Comparison of ENCODE assay signal across 8 cellular contexts in the genomic region with DNA sequence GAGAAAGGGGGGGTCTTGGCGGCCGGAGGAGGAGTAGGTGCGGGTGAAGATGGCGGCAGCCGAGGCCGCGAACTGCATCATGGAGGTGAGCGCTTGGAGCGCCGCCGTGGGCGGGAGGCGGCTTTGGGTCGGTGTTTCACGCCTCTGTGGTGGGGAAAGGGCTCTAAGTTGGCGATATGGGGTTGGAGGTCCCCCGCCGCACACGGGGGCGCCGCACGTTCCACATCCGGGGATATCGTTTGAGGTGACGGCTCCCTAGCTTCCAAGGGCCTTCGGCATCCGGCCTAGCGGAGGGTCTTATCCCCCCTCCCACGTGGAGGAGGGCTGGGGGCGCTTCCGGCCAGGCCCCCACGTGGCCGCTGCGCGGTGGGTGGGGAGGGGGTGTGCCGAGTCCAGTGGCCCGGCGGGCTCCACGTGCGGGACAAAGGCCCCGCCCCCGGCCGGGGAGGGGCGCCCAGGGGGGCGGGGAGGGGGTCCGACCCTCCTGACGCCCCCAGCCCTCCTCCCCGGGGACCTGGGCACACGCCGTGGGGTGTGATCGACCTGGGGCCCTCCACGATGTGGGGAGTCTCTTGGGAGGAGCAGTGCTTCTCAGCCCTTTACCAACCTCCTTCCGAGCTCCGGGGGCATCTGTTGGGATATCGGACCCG. TPM values are rescaled to one million over a fixed set of nuclear protein-coding genes. Genes with fewer than 3 reads are reported as not detected.
DNase-seq lines count a peak whose midpoint lies in the region; ATAC-seq, FAIRE-seq and TF ChIP-seq lines count a peak whose summit lies in the region.

TSS of gene PRMT1 (plus strand) at position 40 of the 650 bp plus-strand sequence. CDS start at position 50, 10 bp downstream.

- TF ChIP-seq CTCF in C4-2B (conservative IDR thresholded peaks at IDR 0.05) (no peak), choroid plexus epithelial cell (conservative IDR thresholded peaks at IDR 0.05; ENCODE audit: low read depth, low read length) (no peak)

- no peak for FAIRE-seq in H54 (lab: Jason Lieb, UNC)

- H3K36me3 Mint-ChIP-seq in T-helper 1 cell treated with Interleukin-12 subunit alpha and Interleukin-12 subunit beta and Interleukin-4 antibody, amounts not matched to agents 30 μg/mL and 1 μg/mL, for 36 hours (ENCODE audit: low read depth): peaks cover 13% of the 10 kb centered on the region

- DNase-seq in H54 (ENCODE audit: insufficient read length, low spot score): no peak
- DNase-seq in choroid plexus epithelial cell (ENCODE audit: low read depth): peak; percentile 36
- peak; percentile 71 for DNase-seq in left lobe of liver (ENCODE audit: low spot score)
- DNase-seq in stimulated activated CD4-positive, alpha-beta T cell treated with anti-CD3 and anti-CD28 coated beads, TNF-alpha, amount 100 ng/mL, for 4 hours (ENCODE audit: low read depth in 3 of 3): peak in 2 of 3 experiments; percentile 14 to 46
- no peak for DNase-seq in NCI-H187 (lab: John Stamatoyannopoulos, UW)

- TF ChIP-seq POLR2A in H54 (IDR thresholded peaks at IDR 0.05; ENCODE audit: low read depth, low read length): peak; percentile 85

- ATAC-seq in left lobe of liver: peak; percentile 29
- ATAC-seq in HG02884 (IDR thresholded peaks at IDR 0.05; ENCODE audit: unreplicated experiment): no peak

- H3K4me3 ChIP-seq in choroid plexus epithelial cell (ENCODE audit: low read depth, low read length): peak within 1 kb of the TSS; percentile 99

- peak within 1 kb of the TSS; percentile 99 for H3K27ac Mint-ChIP-seq in T-helper 1 cell treated with Interleukin-12 subunit alpha and Interleukin-12 subunit beta and Interleukin-4 antibody, amounts not matched to agents 30 μg/mL and 1 μg/mL, for 36 hours

- H3K9me3 Mint-ChIP-seq in T-helper 1 cell treated with Interleukin-12 subunit alpha and Interleukin-12 subunit beta and Interleukin-4 antibody, amounts not matched to agents 30 μg/mL and 1 μg/mL, for 36 hours: no peaks in the 10 kb centered on the region

- peak within 1 kb of the TSS; percentile 93 for H3K27ac ChIP-seq in C4-2B

- H3K4me1 Mint-ChIP-seq in T-helper 1 cell treated with Interleukin-12 subunit alpha and Interleukin-12 subunit beta and Interleukin-4 antibody, amounts not matched to agents 30 μg/mL and 1 μg/mL, for 36 hours (ENCODE audit: low read depth): peaks cover 21% of the 10 kb centered on the region

- H3K4me3 Mint-ChIP-seq in T-helper 1 cell treated with Interleukin-12 subunit alpha and Interleukin-12 subunit beta and Interleukin-4 antibody, amounts not matched to agents 30 μg/mL and 1 μg/mL, for 36 hours: peak within 1 kb of the TSS; percentile 99

- no peaks in the 10 kb centered on the region for H3K27me3 Mint-ChIP-seq in T-helper 1 cell treated with Interleukin-12 subunit alpha and Interleukin-12 subunit beta and Interleukin-4 antibody, amounts not matched to agents 30 μg/mL and 1 μg/mL, for 36 hours (ENCODE audit: low read depth)

RNA-seq across cellular contexts. Expression of gene PRMT1, which starts in this region (rescaled TPM):
- 28.7 TPM for total RNA-seq in left lobe of liver

Comparison
In these comparisons a context has a peak if more than half of its experiments do, and no peak if none do; other contexts are left out.
1. DNase-seq: peak in choroid plexus epithelial cell (single experiment), left lobe of liver (single experiment) and stimulated activated CD4-positive, alpha-beta T cell treated with anti-CD3 and anti-CD28 coated beads, TNF-alpha, amount 100 ng/mL, for 4 hours (2 of 3); none in H54 (single experiment) and NCI-H187 (0 of 2).